Comparison of ENCODE assay signal across 14 cellular contexts in the genomic region with DNA sequence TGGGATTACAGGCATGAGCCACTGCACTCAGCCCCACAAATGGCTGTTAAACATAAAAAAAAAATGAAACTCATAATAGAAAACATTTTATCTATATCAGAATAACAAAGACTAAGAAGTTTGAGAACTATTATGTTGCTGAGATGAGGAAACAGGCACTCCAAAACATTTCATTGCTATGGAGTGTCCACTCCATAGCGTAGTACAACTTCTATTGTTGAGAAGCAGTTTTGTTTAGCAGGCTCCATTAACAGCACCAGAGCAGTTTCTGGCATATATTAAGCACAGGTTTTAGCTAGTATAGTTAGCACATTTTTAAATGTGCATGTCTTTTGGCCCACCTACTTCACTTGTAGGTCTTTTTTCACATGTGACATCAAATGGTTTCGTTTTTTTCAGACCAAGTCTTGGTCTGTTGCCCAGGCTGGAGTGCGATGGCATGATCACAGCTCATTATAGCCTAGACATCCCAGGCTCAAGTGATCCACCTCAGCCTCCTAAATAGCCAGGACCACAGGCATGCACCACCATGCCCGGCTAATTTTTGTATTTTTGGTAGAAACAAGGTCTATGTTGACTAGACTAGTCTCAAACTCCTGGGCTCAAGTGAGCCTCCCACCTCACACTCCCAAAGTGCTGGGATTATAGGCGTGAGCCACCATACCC.
"Had no signal": no experiment of that assay in that cellular context is flagged by ENCODE, and none has a peak within 500 bp of the region (broad histone marks: within the 10 kb centered on the region; RNA-seq: fewer than 3 reads in every experiment).

No MANE protein-coding gene starts in this region.

- FAIRE-seq: astrocyte, colon, small intestine had no signal

- H3K27ac ChIP-seq: cardiac muscle cell, foreskin keratinocyte, uterus, VCaP had no signal

- H3K4me3 ChIP-seq: cardiac muscle cell, uterus had no signal

- H3K4me3 Mint-ChIP-seq: activated CD8-positive, alpha-beta T cell treated with anti-CD3 and anti-CD28 coated beads for 36 hours; nephron had no signal

- H3K27me3 Mint-ChIP-seq: activated CD8-positive, alpha-beta T cell treated with anti-CD3 and anti-CD28 coated beads for 36 hours had no signal

- H3K9me3 ChIP-seq: uterus had no signal

- DNase-seq: activated CD8-positive, alpha-beta memory T cell treated with anti-CD3 and anti-CD28 coated beads, Interleukin-2, amount 50 U/mL, for 4 hours; activated CD8-positive, alpha-beta T cell treated with anti-CD3 and anti-CD28 coated beads for 36 hours; activated naive CD4-positive, alpha-beta T cell; foreskin keratinocyte; head of caudate nucleus; left colon; small intestine; T1000; uterus had no signal

- ATAC-seq: activated CD8-positive, alpha-beta T cell treated with anti-CD3 and anti-CD28 coated beads for 36 hours; foreskin keratinocyte; left colon had no signal

- H3K9me3 Mint-ChIP-seq: activated CD8-positive, alpha-beta T cell treated with anti-CD3 and anti-CD28 coated beads for 36 hours; nephron had no signal

- H3K27me3 ChIP-seq: cardiac muscle cell, foreskin keratinocyte, uterus had no signal

- H3K27ac Mint-ChIP-seq: activated CD8-positive, alpha-beta T cell treated with anti-CD3 and anti-CD28 coated beads for 36 hours; nephron had no signal

- H3K36me3 ChIP-seq: uterus had no signal
